Comparison of ENCODE assay signal across 25 cellular contexts in genomic region chr4:6121941-6122340, GRCh38.
"Had no signal": no experiment of that assay in that cellular context is flagged by ENCODE, and none has a peak within 500 bp of the region (broad histone marks: within the 10 kb centered on the region; RNA-seq: fewer than 3 reads in every experiment).

No MANE protein-coding gene starts in this region.

- H3K9me3 ChIP-seq: left ventricle myocardium inferior, mucosa of descending colon, neutrophil, right atrium auricular region, right lobe of liver, testis, thyroid gland, transverse colon, upper lobe of left lung, vagina had no signal

- H3K4me1 Mint-ChIP-seq: stimulated activated memory B cell treated with anti-CD40 and anti-IgM and Interleukin-4, amounts not matched to agents 10 μg/mL and 1 μg/mL and 100 μg/mL, for 72 hours had no signal

- ATAC-seq: left colon; mucosa of descending colon; naive thymus-derived CD4-positive, alpha-beta T cell; right lobe of liver; stimulated activated memory B cell treated with anti-CD40 and anti-IgM and Interleukin-4, amounts not matched to agents 10 μg/mL and 1 μg/mL and 100 μg/mL, for 72 hours; stimulated activated naive CD8-positive, alpha-beta T cell treated with anti-CD3 and anti-CD28 coated beads, Interleukin-15, amount 100 ng/mL, for 72 hours had no signal

- DNase-seq: kidney glomerular epithelial cell; left colon; left ventricle myocardium inferior; mesendoderm; midbrain; mucosa of descending colon; naive thymus-derived CD4-positive, alpha-beta T cell; nephron progenitor cell; occipital lobe; right lobe of liver; stimulated activated CD4-positive, alpha-beta T cell treated with anti-CD3 and anti-CD28 coated beads, Interleukin-1b, Interleukin-23, amount 100 ng/mL, for 48 hours; stimulated activated CD4-positive, alpha-beta T cell treated with anti-CD3 and anti-CD28 coated beads, Interleukin-2, amount 100 ng/mL, for 48 hours; stimulated activated CD4-positive, alpha-beta T cell treated with anti-CD3 and anti-CD28 coated beads, Interleukin-4, amount 100 ng/mL, for 4 hours; stimulated activated naive CD4-positive, alpha-beta T cell treated with Interleukin-2 at 50 U/mL for 16 hours; stimulated activated naive CD8-positive, alpha-beta T cell treated with anti-CD3 and anti-CD28 coated beads, Interleukin-15, amount 100 ng/mL, for 72 hours; testis; thyroid gland; transverse colon; upper lobe of left lung had no signal

- H3K36me3 Mint-ChIP-seq: neural progenitor cell; stimulated activated memory B cell treated with anti-CD40 and anti-IgM and Interleukin-4, amounts not matched to agents 10 μg/mL and 1 μg/mL and 100 μg/mL, for 72 hours had no signal

- H3K27ac Mint-ChIP-seq: naive thymus-derived CD4-positive, alpha-beta T cell; nephron progenitor cell; neural progenitor cell; progenitor cell of endocrine pancreas; stimulated activated memory B cell treated with anti-CD40 and anti-IgM and Interleukin-4, amounts not matched to agents 10 μg/mL and 1 μg/mL and 100 μg/mL, for 72 hours had no signal

- H3K4me3 Mint-ChIP-seq: naive thymus-derived CD4-positive, alpha-beta T cell; nephron progenitor cell; neural progenitor cell; stimulated activated memory B cell treated with anti-CD40 and anti-IgM and Interleukin-4, amounts not matched to agents 10 μg/mL and 1 μg/mL and 100 μg/mL, for 72 hours; stimulated activated naive CD8-positive, alpha-beta T cell treated with anti-CD3 and anti-CD28 coated beads, Interleukin-15, amount 100 ng/mL, for 72 hours had no signal
